1 cellular context compared by ENCODE assay signal in the genomic region with DNA sequence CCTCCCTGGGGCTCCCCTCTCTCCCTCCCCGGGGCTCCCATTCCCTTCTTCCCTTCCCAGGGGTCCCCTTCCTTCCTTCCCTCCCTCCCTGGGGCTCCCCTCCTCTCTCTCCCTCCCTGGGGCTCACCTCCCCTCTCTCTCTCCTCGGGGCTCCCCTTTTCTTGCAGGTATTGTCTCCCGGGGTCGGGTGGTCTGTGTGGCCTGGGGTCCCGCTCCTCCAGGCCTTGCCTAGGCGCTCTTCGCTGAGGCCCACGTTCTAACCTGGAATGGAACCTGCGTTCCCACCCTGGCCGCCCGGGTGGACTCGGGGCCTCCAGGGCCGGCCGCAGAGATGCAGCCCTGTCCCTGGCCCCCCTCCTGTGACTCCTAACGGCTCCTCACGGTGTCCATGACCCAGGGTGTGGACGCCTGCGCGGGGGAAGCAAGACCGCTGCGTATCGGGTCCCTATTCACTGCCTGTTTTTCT.
TF ChIP-seq lines count a peak whose summit lies in the region.

No MANE protein-coding gene starts in this region.

TF ChIP-seq in IMR-90, 13 proteins besides CTCF, POLR2A, EP300 and RAD21:
- TF ChIP-seq USF2 (IDR thresholded peaks at IDR 0.05; ENCODE audit: low read depth, low read length) (no peak), MAZ (IDR thresholded peaks at IDR 0.05; ENCODE audit: borderline replicate concordance, low read depth, low read length) (no peak), RCOR1 (IDR thresholded peaks at IDR 0.05; ENCODE audit: insufficient replicate concordance, low read length) (no peak), RFX5 (IDR thresholded peaks at IDR 0.05; ENCODE audit: low read depth, low read length) (no peak), NFE2L2 (IDR thresholded peaks at IDR 0.05; ENCODE audit: low read depth, low read length) (no peak), CEBPB (IDR thresholded peaks at IDR 0.05; ENCODE audit: low read depth, low read length) (no peak), CHD1 (IDR thresholded peaks at IDR 0.05; ENCODE audit: low read depth, low read length) (no peak), FOS (IDR thresholded peaks at IDR 0.05; ENCODE audit: low read depth, low read length) (no peak), MAFK (IDR thresholded peaks at IDR 0.05; ENCODE audit: low read depth, low read length) (no peak), BHLHE40 (IDR thresholded peaks at IDR 0.05; ENCODE audit: low read depth, low read length) (no peak), SMC3 (IDR thresholded peaks at IDR 0.05; ENCODE audit: low read depth, low read length) (no peak), MXI1 (IDR thresholded peaks at IDR 0.05; ENCODE audit: borderline replicate concordance, low read depth, low read length) (no peak)
- TF ChIP-seq, protein P1, sequence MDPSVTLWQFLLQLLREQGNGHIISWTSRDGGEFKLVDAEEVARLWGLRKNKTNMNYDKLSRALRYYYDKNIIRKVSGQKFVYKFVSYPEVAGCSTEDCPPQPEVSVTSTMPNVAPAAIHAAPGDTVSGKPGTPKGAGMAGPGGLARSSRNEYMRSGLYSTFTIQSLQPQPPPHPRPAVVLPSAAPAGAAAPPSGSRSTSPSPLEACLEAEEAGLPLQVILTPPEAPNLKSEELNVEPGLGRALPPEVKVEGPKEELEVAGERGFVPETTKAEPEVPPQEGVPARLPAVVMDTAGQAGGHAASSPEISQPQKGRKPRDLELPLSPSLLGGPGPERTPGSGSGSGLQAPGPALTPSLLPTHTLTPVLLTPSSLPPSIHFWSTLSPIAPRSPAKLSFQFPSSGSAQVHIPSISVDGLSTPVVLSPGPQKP (IDR thresholded peaks at IDR 0.05; ENCODE audit: borderline replicate concordance, low read depth, low read length): no peak
